In genomic region chr3:172622156-172622555, GRCh38 we compare ENCODE assay signal across 27 cellular contexts.
DNase-seq lines count a peak whose midpoint lies in the region; ATAC-seq and TF ChIP-seq lines count a peak whose summit lies in the region.
"Had no signal": no experiment of that assay in that cellular context is flagged by ENCODE, and none has a peak within 500 bp of the region (broad histone marks: within the 10 kb centered on the region; RNA-seq: fewer than 3 reads in every experiment).

No MANE protein-coding gene starts in this region.

- peaks cover 5% of the 10 kb centered on the region for H3K9me3 Mint-ChIP-seq in stimulated activated naive CD8-positive, alpha-beta T cell treated with anti-CD3 and anti-CD28 coated beads, Interleukin-15, Interleukin-2, amounts not matched to agents 100 ng/mL and 50 ng/mL, for 24 hours
- H3K9me3 Mint-ChIP-seq: activated CD8-positive, alpha-beta T cell treated with anti-CD3 and anti-CD28 coated beads for 36 hours had no signal

- no peak overlapping the region for H3K4me3 Mint-ChIP-seq in stimulated activated naive CD8-positive, alpha-beta T cell treated with anti-CD3 and anti-CD28 coated beads, Interleukin-15, Interleukin-2, amounts not matched to agents 100 ng/mL and 50 ng/mL, for 24 hours
- H3K4me3 Mint-ChIP-seq in T-helper 17 cell: no peak overlapping the region
- H3K4me3 Mint-ChIP-seq: activated CD8-positive, alpha-beta T cell treated with anti-CD3 and anti-CD28 coated beads for 36 hours had no signal

- H3K36me3 Mint-ChIP-seq in stimulated activated naive CD8-positive, alpha-beta T cell treated with anti-CD3 and anti-CD28 coated beads, Interleukin-15, Interleukin-2, amounts not matched to agents 100 ng/mL and 50 ng/mL, for 24 hours (ENCODE audit: low read depth): peaks cover under 1% of the 10 kb centered on the region
- peaks cover 5% of the 10 kb centered on the region for H3K36me3 Mint-ChIP-seq in T-helper 17 cell (ENCODE audit: low read depth)

- peaks cover 15% of the 10 kb centered on the region for H3K4me1 Mint-ChIP-seq in stimulated activated naive CD8-positive, alpha-beta T cell treated with anti-CD3 and anti-CD28 coated beads, Interleukin-15, Interleukin-2, amounts not matched to agents 100 ng/mL and 50 ng/mL, for 24 hours (ENCODE audit: low read depth)
- H3K4me1 Mint-ChIP-seq in T-helper 17 cell: peaks cover 3% of the 10 kb centered on the region

- H3K27me3 ChIP-seq in esophagus squamous epithelium (no peaks in the 10 kb centered on the region), vagina (no peaks in the 10 kb centered on the region)
- H3K27me3 ChIP-seq: BLaER1 treated with 17β-estradiol and CSF1 and Interleukin-3, amounts not matched to agents 10 nM and 100 nM; SJSA1; upper lobe of left lung had no signal

- H3K27ac Mint-ChIP-seq in stimulated activated naive CD8-positive, alpha-beta T cell treated with anti-CD3 and anti-CD28 coated beads, Interleukin-15, Interleukin-2, amounts not matched to agents 100 ng/mL and 50 ng/mL, for 24 hours: peak overlapping the region; percentile 19
- H3K27ac Mint-ChIP-seq in T-helper 17 cell: peak overlapping the region; percentile 57
- H3K27ac Mint-ChIP-seq: activated CD8-positive, alpha-beta T cell treated with anti-CD3 and anti-CD28 coated beads for 36 hours; activated T-helper 2 cell treated with anti-CD3 and anti-CD28 coated beads, Interferon-gamma antibody, Interleukin-2, Interleukin-4, amounts not matched to agents 10 μg/mL and 5 μg/mL and 100 μg/mL, durations not matched to agents 14 hours and 24 hours and 36 hours; naive thymus-derived CD4-positive, alpha-beta T cell had no signal

- H3K9me3 ChIP-seq in T-helper 17 cell (ENCODE audit: control insufficient read depth, low read length, poor library complexity, severe bottlenecking) (no peaks in the 10 kb centered on the region), esophagus squamous epithelium (no peaks in the 10 kb centered on the region), vagina (no peaks in the 10 kb centered on the region)
- H3K9me3 ChIP-seq: Caco-2, SJSA1, upper lobe of left lung had no signal

- WGBS in esophagus squamous epithelium, 2 donors: 28 to 45% methylated on average over 2 of the region's 2 CpGs

- H3K4me1 ChIP-seq in esophagus squamous epithelium (peaks cover 8 to 70% (median 36%) of the 10 kb centered on the region in 3 donors), vagina (peaks cover 28% of the 10 kb centered on the region)
- H3K4me1 ChIP-seq: Caco-2 had no signal

- intact Hi-C loops in esophagus squamous epithelium (cut with DNase I): no loop called here
- intact Hi-C loops in vagina (cut with DNase I): no loop called here

- ATAC-seq in stimulated activated naive CD8-positive, alpha-beta T cell treated with anti-CD3 and anti-CD28 coated beads, Interleukin-15, Interleukin-2, amounts not matched to agents 100 U/mL and 50 U/mL, for 24 hours: no peak
- no peak for ATAC-seq in T-helper 17 cell
- ATAC-seq: activated CD8-positive, alpha-beta T cell treated with anti-CD3 and anti-CD28 coated beads for 36 hours; HepG2; naive thymus-derived CD4-positive, alpha-beta T cell had no signal

- TF ChIP-seq POLR2A in esophagus squamous epithelium (IDR thresholded peaks at IDR 0.05) (no peak), vagina (IDR thresholded peaks at IDR 0.05) (no peak)

- peak overlapping the region; percentile 14 to 85 (median 76) for H3K27ac ChIP-seq in esophagus squamous epithelium
- H3K27ac ChIP-seq in vagina: peak overlapping the region; percentile 5
- H3K27ac ChIP-seq: BLaER1 treated with 17β-estradiol and CSF1 and Interleukin-3, amounts not matched to agents 10 nM and 100 nM; SJSA1; upper lobe of left lung had no signal

- peaks cover 5% of the 10 kb centered on the region for H3K27me3 Mint-ChIP-seq in stimulated activated naive CD8-positive, alpha-beta T cell treated with anti-CD3 and anti-CD28 coated beads, Interleukin-15, Interleukin-2, amounts not matched to agents 100 ng/mL and 50 ng/mL, for 24 hours
- peaks cover 6% of the 10 kb centered on the region for H3K27me3 Mint-ChIP-seq in T-helper 17 cell
- H3K27me3 Mint-ChIP-seq: naive thymus-derived CD4-positive, alpha-beta T cell had no signal

- no peak for DNase-seq in stimulated activated naive CD8-positive, alpha-beta T cell treated with anti-CD3 and anti-CD28 coated beads, Interleukin-15, Interleukin-2, amounts not matched to agents 100 U/mL and 50 U/mL, for 24 hours
- DNase-seq in T-helper 17 cell: no peak
- DNase-seq in esophagus squamous epithelium (lab: John Stamatoyannopoulos, UW): no peak
- no peak for DNase-seq in vagina (ENCODE audit: extremely low spot score in 2 of 2)
- no peak for DNase-seq in activated CD8-positive, alpha-beta memory T cell treated with anti-CD3 and anti-CD28 coated beads, Interleukin-2, amount 50 U/mL, for 4 hours
- DNase-seq in cortex of kidney (lab: John Stamatoyannopoulos, UW): no peak
- no peak for DNase-seq in DMS53 treated with DMSO at 0.1 percent for 48 hours (lab: John Stamatoyannopoulos, UW; ENCODE audit: unreplicated experiment)
- DNase-seq: activated CD4-positive, CD25-positive, alpha-beta regulatory T cell treated with anti-CD3 and anti-CD28 coated beads, Interleukin-2, amount 50 U/mL, for 72 hours; activated CD8-positive, alpha-beta T cell treated with anti-CD3 and anti-CD28 coated beads for 36 hours; Caco-2; central memory CD4-positive, alpha-beta T cell; glutamatergic neuron; kidney; midbrain; naive thymus-derived CD4-positive, alpha-beta T cell; NCI-H1092; NCI-H2029 treated with DMSO at 0.1 percent for 48 hours; NCI-H2227 treated with DMSO at 0.1 percent for 48 hours; NCI-H526 treated with DMSO at 0.1 percent for 48 hours; small intestine; stimulated activated CD4-positive, alpha-beta T cell treated with anti-CD3 and anti-CD28 coated beads, Interleukin-1b, Interleukin-23, amount 100 ng/mL, for 48 hours; upper lobe of left lung had no signal

- H3K4me3 ChIP-seq in esophagus squamous epithelium (peak overlapping the region in 2 of 4 donors; percentile 2 to 13), vagina (no peak overlapping the region)
- H3K4me3 ChIP-seq: BLaER1 treated with 17β-estradiol and CSF1 and Interleukin-3, amounts not matched to agents 10 nM and 100 nM; SJSA1; upper lobe of left lung had no signal

- TF ChIP-seq CTCF in esophagus squamous epithelium (IDR thresholded peaks at IDR 0.05) (no peak), vagina (IDR thresholded peaks at IDR 0.05) (no peak)

- H3K36me3 ChIP-seq in esophagus squamous epithelium (no peaks in the 10 kb centered on the region), vagina (no peaks in the 10 kb centered on the region)
- H3K36me3 ChIP-seq: BLaER1 treated with 17β-estradiol and CSF1 and Interleukin-3, amounts not matched to agents 10 nM and 100 nM; SJSA1; upper lobe of left lung had no signal
